In genomic region chr7:157018997-157019591, GRCh38 we compare ENCODE assay signal across 12 cellular contexts. TPM values are rescaled to one million over a fixed set of nuclear protein-coding genes. Genes with fewer than 3 reads are reported as not detected.
DNase-seq lines count a peak whose midpoint lies in the region; ATAC-seq and TF ChIP-seq lines count a peak whose summit lies in the region.
"Had no signal": no experiment of that assay in that cellular context is flagged by ENCODE, and none has a peak within 500 bp of the region (broad histone marks: within the 10 kb centered on the region; RNA-seq: fewer than 3 reads in every experiment).

No MANE protein-coding gene starts in this region.

- no peak for ATAC-seq in CD8-positive, alpha-beta T cell
- ATAC-seq in HG02610 (IDR thresholded peaks at IDR 0.05; ENCODE audit: unreplicated experiment) (no peak), GM21381 (IDR thresholded peaks at IDR 0.05; ENCODE audit: unreplicated experiment) (no peak)

- no peaks in the 10 kb centered on the region for H3K36me3 Mint-ChIP-seq in CD8-positive, alpha-beta T cell
- H3K36me3 Mint-ChIP-seq in activated naive CD8-positive, alpha-beta T cell treated with anti-CD3 and anti-CD28 coated beads for 36 hours = no peaks in the 10 kb centered on the region

- peaks cover 31% of the 10 kb centered on the region for H3K4me1 ChIP-seq in CD8-positive, alpha-beta T cell (ENCODE audit: insufficient read depth, low read length)
- H3K4me1 ChIP-seq in mesendoderm (ENCODE audit: control insufficient read depth, low read depth, low read length) (peaks cover 4% of the 10 kb centered on the region), thyroid gland (peaks cover 8 to 26% of the 10 kb centered on the region in 2 donors), esophagus muscularis mucosa (peaks cover 22 to 49% (median 31%) of the 10 kb centered on the region in 4 donors)

- in situ Hi-C loops in GM13977 (cut with MboI; ENCODE audit: low pct_unique_long_range_greater_than_20kb, low sequenced_read_pairs, unreplicated experiment) = loop anchor here (25.0 kb wide), 2 partner anchors 1232 to 1557 kb away; partner anchors contain the start of gene EN2

- no peak overlapping the region for H2BK15ac ChIP-seq in mesendoderm (replicated peaks; ENCODE audit: low read depth)

- peak overlapping the region; percentile 71 for H3K4me3 Mint-ChIP-seq in CD8-positive, alpha-beta T cell
- peak overlapping the region; percentile 73 for H3K4me3 Mint-ChIP-seq in activated naive CD8-positive, alpha-beta T cell treated with anti-CD3 and anti-CD28 coated beads for 36 hours

- no peak overlapping the region for H3K27ac Mint-ChIP-seq in CD8-positive, alpha-beta T cell
- H3K27ac Mint-ChIP-seq in activated naive CD8-positive, alpha-beta T cell treated with anti-CD3 and anti-CD28 coated beads for 36 hours = no peak overlapping the region

- H3K9me3 ChIP-seq in CD8-positive, alpha-beta T cell (ENCODE audit: low read length) = no peaks in the 10 kb centered on the region
- H3K9me3 ChIP-seq in thyroid gland (no peaks in the 10 kb centered on the region), esophagus muscularis mucosa (no peaks in the 10 kb centered on the region)
- H3K9me3 ChIP-seq: SJCRH30 had no signal

- no peak overlapping the region for H2BK120ac ChIP-seq in mesendoderm (ENCODE audit: low read depth, low read length)

- no peak overlapping the region for H3K4ac ChIP-seq in mesendoderm (ENCODE audit: low read depth, low read length)

- CTCF ChIA-PET in CD8-positive, alpha-beta T cell (lab: Charles Lee) = no interaction called here

- POLR2A ChIA-PET in CD8-positive, alpha-beta T cell (lab: Charles Lee) = no interaction called here

- no peak overlapping the region for H3K18ac ChIP-seq in mesendoderm (ENCODE audit: low read length)

- no peaks in the 10 kb centered on the region for H3K79me1 ChIP-seq in mesendoderm (ENCODE audit: low read length)

- peaks cover 30% of the 10 kb centered on the region for H3K27me3 ChIP-seq in CD8-positive, alpha-beta T cell (ENCODE audit: insufficient read depth, low read length)
- peaks cover 89% of the 10 kb centered on the region for H3K27me3 ChIP-seq in mesendoderm (ENCODE audit: insufficient read depth, low read length, poor library complexity)
- peaks cover 57% of the 10 kb centered on the region for H3K27me3 ChIP-seq in thyroid gland
- peaks cover 23 to 99% (median 81%) of the 10 kb centered on the region in 4 donors for H3K27me3 ChIP-seq in esophagus muscularis mucosa

- TF ChIP-seq POLR2A in thyroid gland (IDR thresholded peaks at IDR 0.05) = no peak
- no peak for TF ChIP-seq POLR2A in esophagus muscularis mucosa (IDR thresholded peaks at IDR 0.05; ENCODE audit: low read depth)

- no peak for TF ChIP-seq CTCF in CD8-positive, alpha-beta T cell (IDR thresholded peaks at IDR 0.05)
- TF ChIP-seq CTCF in GM13977 (IDR thresholded peaks at IDR 0.05; ENCODE audit: extremely low read depth, insufficient read depth, missing control alignments) (no peak), thyroid gland (IDR thresholded peaks at IDR 0.05) (no peak), esophagus muscularis mucosa (IDR thresholded peaks at IDR 0.05) (no peak)

- no peaks in the 10 kb centered on the region for H3K36me3 ChIP-seq in CD8-positive, alpha-beta T cell (ENCODE audit: insufficient read depth, low read length)
- H3K36me3 ChIP-seq in mesendoderm (ENCODE audit: control insufficient read depth, insufficient read depth, low read length) (no peaks in the 10 kb centered on the region), thyroid gland (no peaks in the 10 kb centered on the region), esophagus muscularis mucosa (no peaks in the 10 kb centered on the region)
- H3K36me3 ChIP-seq: SJCRH30 had no signal

- no peaks in the 10 kb centered on the region for H3K79me2 ChIP-seq in mesendoderm (ENCODE audit: control insufficient read depth, insufficient read depth, low read length)

- no peak overlapping the region for H4K8ac ChIP-seq in mesendoderm (ENCODE audit: low read depth, low read length)

- peak overlapping the region; percentile 26 for H3K4me3 ChIP-seq in CD8-positive, alpha-beta T cell (ENCODE audit: low read depth, low read length)
- H3K4me3 ChIP-seq in mesendoderm (ENCODE audit: low read length) (no peak overlapping the region), thyroid gland (replicated peaks in 1 of 3) (no peak overlapping the region), esophagus muscularis mucosa (no peak overlapping the region)
- H3K4me3 ChIP-seq: SJCRH30 had no signal

- H3K56ac ChIP-seq in mesendoderm (ENCODE audit: low read length) = peak overlapping the region; percentile 15

- H4K5ac ChIP-seq in mesendoderm (ENCODE audit: low read length) = no peak overlapping the region

- peaks cover 60% of the 10 kb centered on the region for H3K27me3 Mint-ChIP-seq in CD8-positive, alpha-beta T cell (ENCODE audit: low read depth)
- H3K27me3 Mint-ChIP-seq in activated naive CD8-positive, alpha-beta T cell treated with anti-CD3 and anti-CD28 coated beads for 36 hours = peaks cover 89% of the 10 kb centered on the region

- WGBS in mesendoderm (ENCODE audit: extremely low coverage, insufficient coverage, low lambda C conversion rate) = no CpG with 5 or more reads among the region's 45 CpGs
- WGBS in thyroid gland, 2 donors = 2 to 3% methylated on average over 14 to 32 of the region's 45 CpGs
- 4% methylated on average over 15 of the region's 45 CpGs for WGBS in esophagus muscularis mucosa

- H3K4me2 ChIP-seq in mesendoderm (ENCODE audit: low read length) = peak overlapping the region; percentile 40

- peaks cover 15% of the 10 kb centered on the region for H3K4me1 Mint-ChIP-seq in CD8-positive, alpha-beta T cell (ENCODE audit: low read depth)
- peaks cover 31% of the 10 kb centered on the region for H3K4me1 Mint-ChIP-seq in activated naive CD8-positive, alpha-beta T cell treated with anti-CD3 and anti-CD28 coated beads for 36 hours

- H3K9me3 Mint-ChIP-seq in CD8-positive, alpha-beta T cell = no peaks in the 10 kb centered on the region
- H3K9me3 Mint-ChIP-seq in activated naive CD8-positive, alpha-beta T cell treated with anti-CD3 and anti-CD28 coated beads for 36 hours = no peaks in the 10 kb centered on the region

- intact Hi-C loops in CD8-positive, alpha-beta T cell (cut with DNase I, micrococcal nuclease) = no loop called here
- intact Hi-C loops in thyroid gland (cut with DNase I) = no loop called here
- intact Hi-C loops in esophagus muscularis mucosa (cut with DNase I) = no loop called here

- H2AK5ac ChIP-seq in mesendoderm (ENCODE audit: low read length) = no peak overlapping the region

- H3K27ac ChIP-seq in CD8-positive, alpha-beta T cell (ENCODE audit: low read depth, low read length) = no peak overlapping the region
- H3K27ac ChIP-seq in mesendoderm (ENCODE audit: low read depth, low read length) = no peak overlapping the region
- no peak overlapping the region for H3K27ac ChIP-seq in thyroid gland
- no peak overlapping the region for H3K27ac ChIP-seq in esophagus muscularis mucosa (replicated peaks in 1 of 4)
- H3K27ac ChIP-seq: SJCRH30 had no signal

- H3K23ac ChIP-seq in mesendoderm (ENCODE audit: low read length) = no peak overlapping the region

- H2BK5ac ChIP-seq in mesendoderm (ENCODE audit: low read length) = no peak overlapping the region

- H3K9ac ChIP-seq in mesendoderm (ENCODE audit: low read length) = no peak overlapping the region

- no peak for TF ChIP-seq EP300 in esophagus muscularis mucosa (IDR thresholded peaks at IDR 0.05)

- DNase-seq in CD8-positive, alpha-beta T cell = no peak
- DNase-seq in GM13977 (ENCODE audit: low spot score) = peak; percentile 52
- DNase-seq in activated naive CD8-positive, alpha-beta T cell treated with anti-CD3 and anti-CD28 coated beads for 36 hours = no peak
- DNase-seq in mesendoderm = peak; percentile 37
- DNase-seq in thyroid gland = no peak
- DNase-seq in esophagus muscularis mucosa (ENCODE audit: extremely low spot score) = no peak
- DNase-seq: DMS79, head of caudate nucleus, NCI-H2029 treated with DMSO at 0.1 percent for 48 hours, SJCRH30 had no signal

RNA-seq across cellular contexts. Expression of gene MNX1, which starts 8.6 kb away (rescaled TPM):
- total RNA-seq in CD8-positive, alpha-beta T cell = not detected
- total RNA-seq in activated naive CD8-positive, alpha-beta T cell treated with anti-CD3 and anti-CD28 coated beads for 36 hours = not detected
- 0.20 TPM for polyA plus RNA-seq in mesendoderm (2013, experiment 1 of 2)
- 0.24 TPM for polyA plus RNA-seq in mesendoderm (2013, experiment 2 of 2)
- total RNA-seq in thyroid gland (not detected), esophagus muscularis mucosa (not detected)

Comparison
In these comparisons a context has a peak if more than half of its experiments do, and no peak if none do; other contexts are left out.
1. DNase-seq: peak in GM13977 (single experiment) and mesendoderm (single experiment); none in CD8-positive, alpha-beta T cell (0 of 7), activated naive CD8-positive, alpha-beta T cell treated with anti-CD3 and anti-CD28 coated beads for 36 hours (single experiment), thyroid gland (0 of 2) and esophagus muscularis mucosa (single experiment).